In genomic region chr16:6892961-6893360, GRCh38 we compare ENCODE assay signal across 24 cellular contexts.
A peak's percentile ranks its signal among the peaks of the same experiment; 100 is the strongest.
DNase-seq lines count a peak whose midpoint lies in the region; ATAC-seq and TF ChIP-seq lines count a peak whose summit lies in the region.
"Had no signal": no experiment of that assay in that cellular context is flagged by ENCODE, and none has a peak within 500 bp of the region (broad histone marks: within the 10 kb centered on the region; RNA-seq: fewer than 3 reads in every experiment).

No MANE protein-coding gene starts in this region.

- H3K4me1 ChIP-seq in upper lobe of left lung (no peaks in the 10 kb centered on the region), Caco-2 (no peaks in the 10 kb centered on the region)

- H3K36me3 Mint-ChIP-seq in nephron (ENCODE audit: low read depth): no peaks in the 10 kb centered on the region
- no peaks in the 10 kb centered on the region for H3K36me3 Mint-ChIP-seq in Caco-2 (ENCODE audit: insufficient read depth, unreplicated experiment)
- H3K36me3 Mint-ChIP-seq: CD4-positive, alpha-beta memory T cell had no signal

- TF ChIP-seq CTCF in kidney epithelial cell (IDR thresholded peaks at IDR 0.05; ENCODE audit: insufficient read depth, low read length, poor library complexity, severe bottlenecking) (no peak), nephron (IDR thresholded peaks at IDR 0.05; ENCODE audit: unreplicated experiment in 3 of 3) (no peak), upper lobe of left lung (IDR thresholded peaks at IDR 0.05) (no peak), Caco-2 (IDR thresholded peaks at IDR 0.05; ENCODE audit: insufficient read depth in 1 of 2, low read depth in 1 of 2, low read length in 1 of 2, severe bottlenecking in 1 of 2, unreplicated experiment in 1 of 2) (no peak)

- H3K27ac ChIP-seq in upper lobe of left lung: no peak overlapping the region
- H3K27ac ChIP-seq: 22Rv1, PC-9 had no signal

- CTCF ChIA-PET in Caco-2 (lab: Charles Lee): interaction anchor here (0.6 kb wide), 1 partner anchor 1313 kb away, joined by 3 read pairs; no protein-coding TSS in a partner anchor

- H3K27me3 Mint-ChIP-seq in nephron (ENCODE audit: low read depth) (no peaks in the 10 kb centered on the region), Caco-2 (ENCODE audit: insufficient read depth, unreplicated experiment) (peaks cover 18% of the 10 kb centered on the region)
- H3K27me3 Mint-ChIP-seq: CD4-positive, alpha-beta memory T cell had no signal

- peak; percentile 18 for DNase-seq in ACHN
- peak; percentile 21 for DNase-seq in kidney epithelial cell (ENCODE audit: low read depth)
- DNase-seq in retina: peak; percentile 15
- no peak for DNase-seq in upper lobe of left lung
- no peak for DNase-seq in cortex of kidney (lab: John Stamatoyannopoulos, UW)
- DNase-seq in Caco-2: no peak
- DNase-seq: CD4-positive, alpha-beta memory T cell; COR-L47; DMS 273 treated with DMSO at 0.1 percent for 48 hours; DMS79; EL; GDM1; HCEC 1CT; IMR-90; KG1; MM.1S; NCI-H1694; NCI-H2081; NCI-H2227 treated with DMSO at 0.1 percent for 48 hours; NCI-H526 treated with DMSO at 0.1 percent for 48 hours; PC-9; SHP77 had no signal

- H3K27ac Mint-ChIP-seq in nephron (peak overlapping the region; percentile 92 to 96 (median 94)), Caco-2 (ENCODE audit: unreplicated experiment) (no peak overlapping the region)

- BruUV-seq in Caco-2 (replicated peaks; lab: Mats Ljungman, UMichigan): no TSS peak

- intact Hi-C loops in Caco-2 (cut with micrococcal nuclease; ENCODE audit: unreplicated experiment): no loop called here

- no peak for TF ChIP-seq EP300 in upper lobe of left lung (IDR thresholded peaks at IDR 0.05)

- H3K4me1 Mint-ChIP-seq in nephron: peaks cover 30% of the 10 kb centered on the region
- no peaks in the 10 kb centered on the region for H3K4me1 Mint-ChIP-seq in Caco-2 (ENCODE audit: low read depth, unreplicated experiment)

- ATAC-seq in upper lobe of left lung (ENCODE audit: low FRiP score in 2 of 2): no peak

- no peaks in the 10 kb centered on the region for H3K9me3 ChIP-seq in upper lobe of left lung
- H3K9me3 ChIP-seq in Caco-2: no peaks in the 10 kb centered on the region

- H3K36me3 ChIP-seq in kidney epithelial cell (ENCODE audit: control insufficient read depth, insufficient read depth, low read length) (no peaks in the 10 kb centered on the region), upper lobe of left lung (no peaks in the 10 kb centered on the region), Caco-2 (ENCODE audit: control insufficient read depth, insufficient read depth, low read length) (no peaks in the 10 kb centered on the region)

- peak overlapping the region in 2 of 3 experiments; percentile 18 to 21 for H3K4me3 Mint-ChIP-seq in nephron
- H3K4me3 Mint-ChIP-seq in Caco-2 (ENCODE audit: unreplicated experiment): no peak overlapping the region
- H3K4me3 Mint-ChIP-seq: CD4-positive, alpha-beta memory T cell had no signal

- 29 to 34% methylated on average over 4 of the region's 4 CpGs for WGBS in upper lobe of left lung, 2 donors

- H3K9me3 Mint-ChIP-seq in nephron (no peaks in the 10 kb centered on the region), Caco-2 (ENCODE audit: unreplicated experiment) (no peaks in the 10 kb centered on the region)

- POLR2A ChIA-PET in Caco-2 (lab: Charles Lee): no interaction called here

- H3K4me3 ChIP-seq in kidney epithelial cell (ENCODE audit: low read depth, low read length) (no peak overlapping the region), upper lobe of left lung (no peak overlapping the region), Caco-2 (ENCODE audit: low read depth, low read length) (no peak overlapping the region)
- H3K4me3 ChIP-seq: PC-9 had no signal

- in situ Hi-C loops in ACHN (cut with HindIII; ENCODE audit: low pct_ligation_motif_present, low pct_unique_long_range_greater_than_20kb, low sequenced_read_pairs): no loop called here

- H3K27me3 ChIP-seq in kidney epithelial cell (ENCODE audit: control insufficient read depth, insufficient read depth, low read length) (no peaks in the 10 kb centered on the region), upper lobe of left lung (no peaks in the 10 kb centered on the region), Caco-2 (replicated peaks; ENCODE audit: control insufficient read depth, insufficient read depth, low read length) (no peaks in the 10 kb centered on the region; the same call in 1 of the 2 replicates)

- TF ChIP-seq POLR2A in upper lobe of left lung (IDR thresholded peaks at IDR 0.05): no peak

Comparison
In these comparisons a context has a peak if more than half of its experiments do, and no peak if none do; other contexts are left out.
1. DNase-seq: peak in ACHN (single experiment), kidney epithelial cell (single experiment) and retina (single experiment); none in upper lobe of left lung (0 of 2), cortex of kidney (single experiment) and Caco-2 (0 of 2).